Comparison of ENCODE assay signal across 1 cellular context in the genomic region with DNA sequence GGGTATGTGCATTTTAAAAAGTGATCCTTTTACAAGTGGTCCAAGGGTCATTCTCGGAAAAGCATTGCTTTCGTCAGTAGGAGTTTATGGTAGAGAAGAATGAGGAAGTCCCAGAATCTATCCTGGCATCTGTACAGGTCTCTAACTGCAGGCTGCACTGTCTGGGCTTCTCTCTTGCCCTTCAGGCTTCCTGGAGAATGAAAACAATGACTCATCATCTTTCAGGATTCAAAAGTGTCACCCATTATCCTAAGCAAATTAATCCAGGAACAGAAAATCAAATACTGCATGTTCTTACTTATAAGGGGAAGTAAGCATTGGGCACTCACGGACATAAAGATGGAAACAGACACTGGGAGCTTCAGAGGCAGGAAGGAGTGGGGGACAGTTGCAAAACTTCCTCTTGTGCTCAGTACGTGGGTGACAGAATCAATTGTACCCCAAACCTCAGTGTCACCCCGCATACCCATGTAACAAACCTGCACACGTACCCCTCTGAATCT.
A peak's percentile ranks its signal among the peaks of the same experiment; 100 is the strongest.
TF ChIP-seq lines count a peak whose summit lies in the region.

No MANE protein-coding gene starts in this region.

TF ChIP-seq in K562, 482 proteins besides CTCF, POLR2A, EP300 and RAD21 (continued from another document):
- TF ChIP-seq, protein P1, sequence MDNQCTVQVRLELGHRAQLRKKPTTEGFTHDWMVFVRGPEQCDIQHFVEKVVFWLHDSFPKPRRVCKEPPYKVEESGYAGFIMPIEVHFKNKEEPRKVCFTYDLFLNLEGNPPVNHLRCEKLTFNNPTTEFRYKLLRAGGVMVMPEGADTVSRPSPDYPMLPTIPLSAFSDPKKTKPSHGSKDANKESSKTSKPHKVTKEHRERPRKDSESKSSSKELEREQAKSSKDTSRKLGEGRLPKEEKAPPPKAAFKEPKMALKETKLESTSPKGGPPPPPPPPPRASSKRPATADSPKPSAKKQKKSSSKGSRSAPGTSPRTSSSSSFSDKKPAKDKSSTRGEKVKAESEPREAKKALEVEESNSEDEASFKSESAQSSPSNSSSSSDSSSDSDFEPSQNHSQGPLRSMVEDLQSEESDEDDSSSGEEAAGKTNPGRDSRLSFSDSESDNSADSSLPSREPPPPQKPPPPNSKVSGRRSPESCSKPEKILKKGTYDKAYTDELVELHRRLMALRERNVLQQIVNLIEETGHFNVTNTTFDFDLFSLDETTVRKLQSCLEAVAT (IDR thresholded peaks at IDR 0.05) = peak in 1 of 2 experiments; percentile 53; a peak in 2 of 4 replicates
- TF ChIP-seq ZNF24 (IDR thresholded peaks at IDR 0.05) = peak; percentile 48; the same call in 1 of the 2 replicates
- no peak for TF ChIP-seq ZSCAN32 (CRISPR knock-in tag; IDR thresholded peaks at IDR 0.05)
- TF ChIP-seq SPI1 (IDR thresholded peaks at IDR 0.05; ENCODE audit: borderline replicate concordance, low read depth, low read length) = peak; percentile 100
- TF ChIP-seq BACH1 (tag; IDR thresholded peaks at IDR 0.05) = peak; percentile 98
- TF ChIP-seq, protein P2, sequence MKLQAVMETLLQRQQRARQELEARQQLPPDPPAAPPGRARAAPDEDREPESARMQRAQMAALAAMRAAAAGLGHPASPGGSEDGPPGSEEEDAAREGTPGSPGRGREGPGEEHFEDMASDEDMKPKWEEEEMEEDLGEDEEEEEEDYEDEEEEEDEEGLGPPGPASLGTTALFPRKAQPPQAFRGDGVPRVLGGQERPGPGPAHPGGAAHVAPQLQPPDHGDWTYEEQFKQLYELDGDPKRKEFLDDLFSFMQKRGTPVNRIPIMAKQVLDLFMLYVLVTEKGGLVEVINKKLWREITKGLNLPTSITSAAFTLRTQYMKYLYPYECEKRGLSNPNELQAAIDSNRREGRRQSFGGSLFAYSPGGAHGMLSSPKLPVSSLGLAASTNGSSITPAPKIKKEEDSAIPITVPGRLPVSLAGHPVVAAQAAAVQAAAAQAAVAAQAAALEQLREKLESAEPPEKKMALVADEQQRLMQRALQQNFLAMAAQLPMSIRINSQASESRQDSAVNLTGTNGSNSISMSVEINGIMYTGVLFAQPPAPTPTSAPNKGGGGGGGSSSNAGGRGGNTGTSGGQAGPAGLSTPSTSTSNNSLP (IDR thresholded peaks at IDR 0.05; ENCODE audit: borderline replicate concordance, low read depth, low read length) = 0 out of 2 replicates have a peak, but pooled peaks have one; percentile 48
- TF ChIP-seq JUND (IDR thresholded peaks at IDR 0.05; ENCODE audit: borderline replicate concordance, low read depth, low read length) = peak; percentile 92
- peak; percentile 96 for TF ChIP-seq JUND (tag; IDR thresholded peaks at IDR 0.05; ENCODE audit: borderline replicate concordance, low read depth, low read length)
- TF ChIP-seq SMARCC2 (IDR thresholded peaks at IDR 0.05; ENCODE audit: low read depth) = peak; percentile 89
- TF ChIP-seq FOXK2 (conservative IDR thresholded peaks at IDR 0.05 in 1 of 2, IDR thresholded peaks at IDR 0.05 in 1 of 2; ENCODE audit: low read depth in 2 of 2) = peak; percentile 89 to 96
- TF ChIP-seq, protein P3, sequence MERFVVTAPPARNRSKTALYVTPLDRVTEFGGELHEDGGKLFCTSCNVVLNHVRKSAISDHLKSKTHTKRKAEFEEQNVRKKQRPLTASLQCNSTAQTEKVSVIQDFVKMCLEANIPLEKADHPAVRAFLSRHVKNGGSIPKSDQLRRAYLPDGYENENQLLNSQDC (CRISPR knock-in tag; IDR thresholded peaks at IDR 0.05) = no peak
- 0 out of 2 replicates have a peak, but pooled peaks have one; percentile 49 for TF ChIP-seq ELF4 (CRISPR knock-in tag; IDR thresholded peaks at IDR 0.05)
- TF ChIP-seq MYC (IDR thresholded peaks at IDR 0.05; ENCODE audit: low read depth, low read length) = peak; percentile 9; the same call in 1 of the 2 replicates
- no peak; the same call in 1 of the 2 replicates for TF ChIP-seq MYC (CRISPR knock-in tag; IDR thresholded peaks at IDR 0.05; ENCODE audit: borderline replicate concordance, low read depth)
- peak; percentile 35; the same call in 1 of the 2 replicates for TF ChIP-seq PYGO2 (tag; IDR thresholded peaks at IDR 0.05)
- peak; percentile 93 for TF ChIP-seq ZNF766 (CRISPR knock-in tag; conservative IDR thresholded peaks at IDR 0.05)
- peak; percentile 95 for TF ChIP-seq MAFK (IDR thresholded peaks at IDR 0.05; ENCODE audit: low read length)
- peak; percentile 83 for TF ChIP-seq CCNT2 (IDR thresholded peaks at IDR 0.05; ENCODE audit: borderline replicate concordance, extremely low read depth, insufficient read length, low read depth, low read length)
- TF ChIP-seq ELF2 (CRISPR knock-in tag; IDR thresholded peaks at IDR 0.05) = peak; percentile 69; the same call in 1 of the 2 replicates
- no peak for TF ChIP-seq ZNF561 (CRISPR knock-in tag; conservative IDR thresholded peaks at IDR 0.05)
- TF ChIP-seq FIP1L1 (IDR thresholded peaks at IDR 0.05; ENCODE audit: low read depth, low read length, poor library complexity, severe bottlenecking) = no peak
